ENCODE assay signal across 9 cellular contexts in genomic region chr22:32802291-32802826, GRCh38. TPM values are rescaled to one million over a fixed set of nuclear protein-coding genes. Genes with fewer than 3 reads are reported as not detected.
A peak's percentile ranks its signal among the peaks of the same experiment; 100 is the strongest.
DNase-seq lines count a peak whose midpoint lies in the region; ATAC-seq, FAIRE-seq and TF ChIP-seq lines count a peak whose summit lies in the region.
"Had no signal": no experiment of that assay in that cellular context is flagged by ENCODE, and none has a peak within 500 bp of the region (broad histone marks: within the 10 kb centered on the region; RNA-seq: fewer than 3 reads in every experiment).

No MANE protein-coding gene starts in this region.

- POLR2A ChIA-PET in HEK293 (lab: Yijun Ruan, JAX) (interaction anchor here (0.7 to 1.6 kb wide), 11 partner anchors 9 to 327 kb away, joined by 3 to 10 read pairs (median 5); partner anchors contain the start of gene FBXO7), HepG2 (lab: Yijun Ruan, JAX) (interaction anchor here (0.7 to 3.7 kb wide), 8 partner anchors 10 to 271 kb away, joined by 3 to 32 read pairs (median 6); no protein-coding TSS in a partner anchor)

- TF ChIP-seq POLR2A in HepG2 (IDR thresholded peaks at IDR 0.05; ENCODE audit: insufficient read depth in 1 of 2, low read depth in 2 of 2, low read length in 2 of 2) = no peak
- no peak for TF ChIP-seq POLR2A in spleen (IDR thresholded peaks at IDR 0.05)

- dilution Hi-C loops in mammary epithelial cell (cut with HindIII; ENCODE audit: low sequenced_read_pairs) = no loop called here

- in situ Hi-C loops in mammary epithelial cell (cut with MboI; ENCODE audit: low sequenced_read_pairs in 2 of 2) = no loop called here
- in situ Hi-C loops in HepG2 (cut with HindIII; ENCODE audit: extremely low pct_ligation_motif_present, low pct_unique_long_range_greater_than_20kb) = no loop called here

- ATAC-seq in HepG2 = no peak

- H3K4me2 ChIP-seq in mammary epithelial cell (ENCODE audit: insufficient read depth, low read depth, low read length) (peak overlapping the region; percentile 70), HepG2 (ENCODE audit: low read depth, low read length) (peak overlapping the region; percentile 78)

- no peak for TF ChIP-seq CTCF in HEK293 (tag by site-specific recombination; IDR thresholded peaks at IDR 0.05)
- TF ChIP-seq CTCF in mammary epithelial cell (conservative IDR thresholded peaks at IDR 0.05 in 1 of 2, IDR thresholded peaks at IDR 0.05 in 1 of 2; ENCODE audit: extremely low read depth in 1 of 2, insufficient read depth in 1 of 2, low read depth in 1 of 2, low read length in 2 of 2) = no peak
- no peak for TF ChIP-seq CTCF in HepG2 (CRISPR knock-in tag; IDR thresholded peaks at IDR 0.05)
- TF ChIP-seq CTCF in spleen (IDR thresholded peaks at IDR 0.05 in 8 of 11, conservative IDR thresholded peaks at IDR 0.05 in 3 of 11) = no peak

- CTCF ChIA-PET in HEK293 (lab: Yijun Ruan, JAX) (interaction anchor here (0.6 to 11.0 kb wide), 10 partner anchors 8 to 644 kb away, joined by 3 to 238 read pairs (median 3); no protein-coding TSS in a partner anchor), mammary epithelial cell (lab: Charles Lee; ENCODE audit: low non-redundant PET) (interaction anchor here (0.7 kb wide), 1 partner anchor 25 kb away, joined by 19 read pairs; no protein-coding TSS in a partner anchor), HepG2 (lab: Yijun Ruan, JAX; ENCODE audit: low intra/inter-chr PET ratio, low total read pairs) (no interaction called here)

- no peaks in the 10 kb centered on the region for H3K27me3 ChIP-seq in mammary epithelial cell (ENCODE audit: insufficient read depth, low read length)
- no peaks in the 10 kb centered on the region for H3K27me3 ChIP-seq in HepG2 (ENCODE audit: control insufficient read depth in 1 of 2, insufficient read depth in 2 of 2, low read length in 2 of 2)
- peaks cover 0 to 71% (median 13%) of the 10 kb centered on the region in 7 donors for H3K27me3 ChIP-seq in spleen (replicated peaks in 1 of 7)

- peaks cover 56% of the 10 kb centered on the region for H3K79me2 ChIP-seq in mammary epithelial cell (ENCODE audit: insufficient read depth, low read length)
- H3K79me2 ChIP-seq in HepG2 (ENCODE audit: insufficient read depth, low read length) = peaks cover 50% of the 10 kb centered on the region

- DNase-seq in mammary epithelial cell = peak; percentile 26
- DNase-seq in HepG2 (ENCODE audit: low spot score) = no peak
- no peak for DNase-seq in spleen
- DNase-seq in HTR-8/SVneo (ENCODE audit: insufficient read length, low spot score) = no peak
- no peak for DNase-seq in germinal center (ENCODE audit: low spot score)
- no peak for DNase-seq in AG20443 (ENCODE audit: low spot score)
- no peak for DNase-seq in cerebellar cortex (ENCODE audit: low spot score)
- DNase-seq: activated T-cell treated with anti-CD3 and anti-CD28 coated beads, Interleukin-2, amount 50 U/mL, for 1 hour had no signal

- no peaks in the 10 kb centered on the region for H3K9me3 ChIP-seq in HEK293 (ENCODE audit: control insufficient read depth, insufficient read depth, low read depth, low read length)
- H3K9me3 ChIP-seq in mammary epithelial cell (replicated peaks; ENCODE audit: insufficient read depth, low read length) = no peaks in the 10 kb centered on the region
- H3K9me3 ChIP-seq in HepG2 (ENCODE audit: low read length) = no peaks in the 10 kb centered on the region
- H3K9me3 ChIP-seq in spleen = no peaks in the 10 kb centered on the region

- no peak for FAIRE-seq in HepG2 (lab: Jason Lieb, UNC)
- no peak for FAIRE-seq in HTR-8/SVneo (lab: Jason Lieb, UNC)

- peaks cover 18% of the 10 kb centered on the region for H3K4me1 ChIP-seq in HEK293 (ENCODE audit: control insufficient read depth, insufficient read depth, low read length)
- H3K4me1 ChIP-seq in mammary epithelial cell (ENCODE audit: insufficient read depth, low read length) = peaks cover 21% of the 10 kb centered on the region
- H3K4me1 ChIP-seq in HepG2 (ENCODE audit: insufficient read depth, low read length) = peaks cover 57% of the 10 kb centered on the region
- H3K4me1 ChIP-seq in spleen = peaks cover 0 to 45% (median 16%) of the 10 kb centered on the region in 6 donors

- peak overlapping the region; percentile 66 for H3K4me3 ChIP-seq in HEK293 (ENCODE audit: low read depth, low read length)
- peak overlapping the region; percentile 61 to 89 (median 68) for H3K4me3 ChIP-seq in mammary epithelial cell (replicated peaks in 1 of 3; ENCODE audit: insufficient read depth in 1 of 3, low read depth in 2 of 3, low read length in 3 of 3)
- H3K4me3 ChIP-seq in HepG2 (replicated peaks in 1 of 3; ENCODE audit: insufficient read depth in 1 of 3, low read depth in 2 of 3, low read length in 3 of 3) = peak overlapping the region; percentile 72 to 83 (median 78)
- peak overlapping the region; percentile 52 to 92 (median 67) for H3K4me3 ChIP-seq in spleen

- WGBS in mammary epithelial cell (ENCODE audit: low coverage, missing lambda C conversion rate) = 0% methylated on average over 8 of the region's 12 CpGs
- WGBS in HepG2 (ENCODE audit: low lambda C conversion rate) = 37% methylated on average over 12 of the region's 12 CpGs
- WGBS in spleen, 5 donors = 10 to 22% (median 10%) methylated on average over 12 of the region's 12 CpGs

- H3K36me3 ChIP-seq in HEK293 (ENCODE audit: control insufficient read depth in 2 of 2, insufficient read depth in 1 of 2, low read length in 2 of 2) (no peaks in the 10 kb centered on the region), mammary epithelial cell (ENCODE audit: insufficient read depth, low read length) (no peaks in the 10 kb centered on the region), HepG2 (replicated peaks in 1 of 2; ENCODE audit: control insufficient read depth in 1 of 2, insufficient read depth in 2 of 2, low read length in 2 of 2) (no peaks in the 10 kb centered on the region; a peak in 2 of 5 replicates), spleen (no peaks in the 10 kb centered on the region)

- H4K20me1 ChIP-seq in mammary epithelial cell (ENCODE audit: insufficient read depth, low read length) (peaks cover 4% of the 10 kb centered on the region), HepG2 (ENCODE audit: insufficient read depth, low read length) (peaks cover 20% of the 10 kb centered on the region; the same call in 1 of the 2 replicates)

- H3K9ac ChIP-seq in mammary epithelial cell (ENCODE audit: insufficient read depth, low read length) = peak overlapping the region; percentile 59
- peak overlapping the region; percentile 71 for H3K9ac ChIP-seq in HepG2 (ENCODE audit: insufficient read depth, low read depth, low read length)

- BruUV-seq in mammary epithelial cell (replicated peaks; lab: Mats Ljungman, UMichigan) (TSS peak; percentile 64), HepG2 (replicated peaks; lab: Mats Ljungman, UMichigan) (TSS peak; percentile 77)

- peak overlapping the region; percentile 63 for H2AFZ ChIP-seq in mammary epithelial cell (ENCODE audit: low read depth, low read length)
- H2AFZ ChIP-seq in HepG2 (ENCODE audit: low read length) = no peak overlapping the region

- no peak for TF ChIP-seq EP300 in HepG2 (IDR thresholded peaks at IDR 0.05; ENCODE audit: low read depth in 2 of 2, low read length in 2 of 2)
- TF ChIP-seq EP300 in HepG2 (CRISPR knock-in tag; IDR thresholded peaks at IDR 0.05; ENCODE audit: borderline replicate concordance) = no peak

- no peak for TF ChIP-seq RAD21 in HepG2 (CRISPR knock-in tag; IDR thresholded peaks at IDR 0.05)

- H3K27ac ChIP-seq in HEK293 (ENCODE audit: extremely low read depth, low read depth, low read length) (peak overlapping the region; percentile 65; the same call in 1 of the 2 replicates), mammary epithelial cell (ENCODE audit: insufficient read depth, low read depth, low read length) (peak overlapping the region; percentile 41), HepG2 (ENCODE audit: extremely low read length, insufficient read depth, low read length) (peak overlapping the region; percentile 41), spleen (peak overlapping the region; percentile 27 to 90 (median 82))

- intact Hi-C loops in mammary epithelial cell (cut with micrococcal nuclease) (loop anchor here (1.0 to 10.0 kb wide), 3 partner anchors 273 to 388 kb away; partner anchors contain the start of genes FBXO7 and RTCB), HepG2 (cut with micrococcal nuclease; ENCODE audit: unreplicated experiment) (loop anchor here (5.0 kb wide), 1 partner anchor 245 kb away; no protein-coding TSS in a partner anchor), spleen (cut with DNase I; ENCODE audit: low total_unique reads) (loop anchor here (10.0 kb wide), 1 partner anchor 192 kb away; no protein-coding TSS in a partner anchor)

TF ChIP-seq in HEK293, 187 proteins besides CTCF, POLR2A, EP300 and RAD21 (continues in another document):
- TF ChIP-seq ZBTB48 (tag by site-specific recombination; IDR thresholded peaks at IDR 0.05) = peak; percentile 6; the same call in 1 of the 2 replicates

RNA-seq across cellular contexts. Expression of gene TIMP3, which starts 0.9 kb away (rescaled TPM):
- total RNA-seq in mammary epithelial cell = 100 to 1,000 TPM; 118 to 521 TPM
- polyA plus RNA-seq in mammary epithelial cell = 105 TPM
- polyA minus RNA-seq in mammary epithelial cell = 154 TPM
- total RNA-seq in HepG2 (2016; rRNA removed; fragmentation: Illumina TruSeq; extraction: Trizol) = 28.7 and 57.3 TPM in 2 replicates
- total RNA-seq in HepG2 (2016; cell fraction: cytosol; rRNA removed; fragmentation: Illumina TruSeq; extraction: Trizol; ENCODE audit: low read depth) = 5.1 and 5.6 TPM in 2 replicates
- total RNA-seq in HepG2 (2016; cell fraction: insoluble cytoplasmic fraction; rRNA removed; fragmentation: Illumina TruSeq; extraction: Trizol) = 26.3 and 55.6 TPM in 2 replicates
- 17.2 and 19.0 TPM in 2 replicates for total RNA-seq in HepG2 (2016; cell fraction: membrane; rRNA removed; fragmentation: Illumina TruSeq; extraction: Trizol)
- total RNA-seq in HepG2 (2016; cell fraction: nucleus; rRNA removed; fragmentation: Illumina TruSeq; extraction: Trizol) = 55.3 and 66.5 TPM in 2 replicates
- polyA plus RNA-seq in HepG2 (2011; rRNA removed) = 75.2 and 86.6 TPM in 2 replicates
- polyA plus RNA-seq in HepG2 (2011; cell fraction: cytosol; rRNA removed) = 67.3 and 72.2 TPM in 2 replicates
- polyA plus RNA-seq in HepG2 (2011; cell fraction: nucleus; rRNA removed) = 29.5 and 30.5 TPM in 2 replicates
- polyA plus RNA-seq in HepG2 (2012) = 89.9 and 107 TPM in 2 replicates
- polyA plus RNA-seq in HepG2 (2016; cell fraction: cytosol; fragmentation: Illumina TruSeq; extraction: Trizol; ENCODE audit: low read depth) = 5.5 TPM in 2 replicates
- polyA plus RNA-seq in HepG2 (2016; cell fraction: insoluble cytoplasmic fraction; fragmentation: Illumina TruSeq; extraction: Trizol; ENCODE audit: low read depth) = 30.6 and 38.9 TPM in 2 replicates
- 12.2 and 12.9 TPM in 2 replicates for polyA plus RNA-seq in HepG2 (2016; cell fraction: membrane; fragmentation: Illumina TruSeq; extraction: Trizol; ENCODE audit: low read depth)
- polyA plus RNA-seq in HepG2 (2016; cell fraction: nucleus; fragmentation: Illumina TruSeq; extraction: Trizol; ENCODE audit: insufficient read depth, low read depth) = 90.8 and 96.2 TPM in 2 replicates
- 7.2 and 107 TPM in 2 replicates for polyA minus RNA-seq in HepG2 (2011; rRNA and poly(A)+ RNA removed; ENCODE audit: low replicate concordance)
- 51.1 and 55.3 TPM in 2 replicates for polyA minus RNA-seq in HepG2 (2011; cell fraction: cytosol; rRNA and poly(A)+ RNA removed)
- 20.5 and 25.0 TPM in 2 replicates for polyA minus RNA-seq in HepG2 (2011; cell fraction: nucleus; rRNA and poly(A)+ RNA removed)
- total RNA-seq in spleen = 100 to 1,000 TPM; 171 to 689 (median 516) TPM
- 100 to 1,000 TPM in 1 of 3 donors, 10 to 100 TPM in 2; 19.7 to 104 (median 48.1) TPM for polyA plus RNA-seq in spleen

Comparison
In these comparisons a context has a peak if more than half of its experiments do, and no peak if none do; other contexts are left out.
1. Of the 63 proteins assayed by ChIP-seq in both HepG2 and HEK293: peak only in HepG2: none; only in HEK293: ZBTB20 and ZNF335; in both: none; in neither: 61.